Comparison of ENCODE assay signal across 16 cellular contexts in the genomic region with DNA sequence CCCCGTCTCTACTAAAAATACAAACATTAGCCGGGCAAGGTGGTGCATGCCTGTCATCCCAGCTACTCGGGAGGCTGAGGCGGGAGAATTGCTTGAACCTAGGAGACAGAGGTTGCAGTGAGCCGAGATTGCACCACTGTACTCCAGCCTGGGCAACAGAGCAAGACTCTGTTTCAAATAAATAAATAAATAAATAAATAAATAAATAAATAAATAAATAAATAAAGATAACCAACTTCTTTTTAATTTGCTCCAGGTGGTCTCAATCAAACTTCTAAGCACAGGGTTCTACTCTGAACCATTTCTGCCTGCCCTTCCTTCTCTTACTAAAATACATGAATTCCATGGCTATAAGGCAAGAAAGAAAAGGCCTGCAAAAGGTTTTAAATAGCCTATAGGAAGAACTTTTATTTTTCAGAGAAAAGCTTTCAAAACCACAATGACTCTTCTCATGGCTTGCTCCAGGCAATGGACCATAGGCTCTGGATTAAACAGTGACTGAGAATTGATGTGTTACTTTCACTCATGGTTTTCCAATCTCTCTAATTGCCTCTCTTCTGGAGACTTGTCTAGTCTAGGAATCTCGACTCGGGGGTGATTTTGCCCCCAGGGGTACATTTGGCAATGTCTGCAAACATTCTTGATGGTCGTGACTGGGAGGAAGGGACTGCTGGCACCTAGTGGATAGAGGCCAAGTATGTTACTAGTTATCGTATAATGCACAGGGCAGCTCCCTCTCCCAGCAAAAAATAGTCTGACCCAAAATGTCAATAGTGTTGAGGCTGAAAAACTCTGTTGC. TPM values are rescaled to one million over a fixed set of nuclear protein-coding genes. Genes with fewer than 3 reads are reported as not detected.
DNase-seq lines count a peak whose midpoint lies in the region; ATAC-seq and TF ChIP-seq lines count a peak whose summit lies in the region.
"Had no signal": no experiment of that assay in that cellular context is flagged by ENCODE, and none has a peak within 500 bp of the region (broad histone marks: within the 10 kb centered on the region; RNA-seq: fewer than 3 reads in every experiment).

No MANE protein-coding gene starts in this region.

- H2AK9ac ChIP-seq in IMR-90 (replicated peaks; ENCODE audit: low read depth, low read length, poor library complexity): no peak overlapping the region

- no peak overlapping the region for H2BK20ac ChIP-seq in IMR-90 (ENCODE audit: low read depth, low read length)

- no peak for ATAC-seq in IMR-90 (ENCODE audit: low read depth)
- no peak for ATAC-seq in HG03457 (IDR thresholded peaks at IDR 0.05; ENCODE audit: unreplicated experiment)
- no peak for ATAC-seq in Right ventricle myocardium superior (ENCODE audit: poor library complexity)

- WGBS in IMR-90 (ENCODE audit: extremely low coverage in 2 of 2, insufficient read length in 1 of 2), 2 experiments: no CpG with 5 or more reads among the region's 9 CpGs
- WGBS in trophoblast cell (ENCODE audit: extremely low coverage, insufficient coverage, insufficient read length): no CpG with 5 or more reads among the region's 9 CpGs

- CTCF ChIA-PET in IMR-90 (lab: Yijun Ruan, JAX): interaction anchor here (0.6 to 1.4 kb wide), 2 partner anchors 136 to 166 kb away, joined by 3 to 4 read pairs; no protein-coding TSS in a partner anchor

- H3K9me3 ChIP-seq in IMR-90 (ENCODE audit: control insufficient read depth, insufficient read depth, low read length) (no peaks in the 10 kb centered on the region), trophoblast cell (ENCODE audit: insufficient read depth, low read depth, low read length) (no peaks in the 10 kb centered on the region)
- H3K9me3 ChIP-seq: BLaER1 treated with 17β-estradiol and CSF1 and Interleukin-3, amounts not matched to agents 10 nM and 100 nM; HAP-1 had no signal

- no peaks in the 10 kb centered on the region for H4K20me1 ChIP-seq in IMR-90 (ENCODE audit: insufficient read depth, low read length)
- H4K20me1 ChIP-seq: BLaER1 treated with 17β-estradiol and CSF1 and Interleukin-3, amounts not matched to agents 10 nM and 100 nM had no signal

- in situ Hi-C loops in IMR-90 (cut with MboI; ENCODE audit: low sequenced_read_pairs): no loop called here

- H3K79me2 ChIP-seq in trophoblast cell (ENCODE audit: control insufficient read depth, insufficient read depth, low read length, poor library complexity): no peaks in the 10 kb centered on the region

- H3K4me2 ChIP-seq in IMR-90 (ENCODE audit: low read depth, low read length) (no peak overlapping the region), trophoblast cell (ENCODE audit: low read length) (no peak overlapping the region)
- H3K4me2 ChIP-seq: BLaER1 treated with 17β-estradiol and CSF1 and Interleukin-3, amounts not matched to agents 10 nM and 100 nM had no signal

- H3K27me3 ChIP-seq in IMR-90 (ENCODE audit: control insufficient read depth, insufficient read depth, low read length): no peaks in the 10 kb centered on the region
- H3K27me3 ChIP-seq in trophoblast cell (ENCODE audit: insufficient read depth, low read length): no peaks in the 10 kb centered on the region
- H3K27me3 ChIP-seq: BLaER1 treated with 17β-estradiol and CSF1 and Interleukin-3, amounts not matched to agents 10 nM and 100 nM had no signal

- no peak overlapping the region for H2BK12ac ChIP-seq in trophoblast cell (ENCODE audit: low read length)

- TF ChIP-seq POLR2A in IMR-90 (IDR thresholded peaks at IDR 0.05; ENCODE audit: low read depth, low read length): no peak

- peak; percentile 64 for DNase-seq in EH (ENCODE audit: low read depth)
- DNase-seq in IMR-90: no peak
- DNase-seq in epidermal melanocyte (ENCODE audit: insufficient read length, low spot score): peak; percentile 59
- DNase-seq in trophoblast cell: peak in 1 of 2 donors; percentile 18
- DNase-seq in type B pancreatic cell (ENCODE audit: extremely low spot score, unreplicated experiment): no peak
- DNase-seq in Right ventricle myocardium superior: no peak
- DNase-seq: 8988T; ACHN; CD4-positive, CD25-positive, alpha-beta regulatory T cell; DMS53; HFFc6 had no signal

- no peak overlapping the region for H2AK5ac ChIP-seq in IMR-90 (ENCODE audit: low read depth, low read length)
- H2AK5ac ChIP-seq in trophoblast cell (ENCODE audit: low read length): no peak overlapping the region

- no TSS peak for BruUV-seq in IMR-90 (replicated peaks; lab: Mats Ljungman, UMichigan)

- H3K36me3 ChIP-seq in IMR-90 (ENCODE audit: control insufficient read depth, insufficient read depth, low read length): no peaks in the 10 kb centered on the region
- no peaks in the 10 kb centered on the region for H3K36me3 ChIP-seq in trophoblast cell (ENCODE audit: control insufficient read depth in 1 of 2, insufficient read depth in 2 of 2, low read length in 2 of 2)
- H3K36me3 ChIP-seq: BLaER1 treated with 17β-estradiol and CSF1 and Interleukin-3, amounts not matched to agents 10 nM and 100 nM; HAP-1 had no signal

- H2BK5ac ChIP-seq in IMR-90 (ENCODE audit: low read depth, low read length, poor library complexity, severe bottlenecking) (no peak overlapping the region), trophoblast cell (ENCODE audit: low read depth, low read length, poor library complexity) (no peak overlapping the region)

- intact Hi-C loops in IMR-90 (cut with micrococcal nuclease): no loop called here
- intact Hi-C loops in Right ventricle myocardium superior (cut with DNase I): no loop called here

- no peaks in the 10 kb centered on the region for H3K9me3 Mint-ChIP-seq in type B pancreatic cell
- H3K9me3 Mint-ChIP-seq: CD4-positive, CD25-positive, alpha-beta regulatory T cell; HFFc6 had no signal

- no peak overlapping the region for H3K56ac ChIP-seq in IMR-90 (ENCODE audit: extremely low read depth, insufficient read depth, low read length)

- no peak overlapping the region for H2BK120ac ChIP-seq in IMR-90 (ENCODE audit: low read depth, low read length)
- H2BK120ac ChIP-seq in trophoblast cell (ENCODE audit: insufficient read depth, low read length, poor library complexity): peak overlapping the region; percentile 80

- H3K4me1 Mint-ChIP-seq in type B pancreatic cell (ENCODE audit: unreplicated experiment): peaks cover 5% of the 10 kb centered on the region
- H3K4me1 Mint-ChIP-seq: CD4-positive, CD25-positive, alpha-beta regulatory T cell had no signal

- dilution Hi-C loops in IMR-90 (cut with HindIII; ENCODE audit: low sequenced_read_pairs, unreplicated experiment): no loop called here

- no peak for TF ChIP-seq RAD21 in IMR-90 (IDR thresholded peaks at IDR 0.05; ENCODE audit: low read length)

- H3K4ac ChIP-seq in IMR-90 (ENCODE audit: low read depth, low read length) (no peak overlapping the region), trophoblast cell (ENCODE audit: low read depth, low read length) (no peak overlapping the region)

- H3K14ac ChIP-seq in IMR-90 (replicated peaks; ENCODE audit: low read depth, low read length) (no peak overlapping the region), trophoblast cell (ENCODE audit: low read length) (no peak overlapping the region)

- no peak overlapping the region for H4K12ac ChIP-seq in trophoblast cell (ENCODE audit: low read depth, low read length)

- H3K4me3 ChIP-seq in IMR-90 (ENCODE audit: insufficient read depth, low read depth, low read length): no peak overlapping the region
- no peak overlapping the region for H3K4me3 ChIP-seq in trophoblast cell (ENCODE audit: low read depth, low read length)
- H3K4me3 ChIP-seq: BLaER1 treated with 17β-estradiol and CSF1 and Interleukin-3, amounts not matched to agents 10 nM and 100 nM; HAP-1 had no signal

- H4K5ac ChIP-seq in IMR-90 (ENCODE audit: low read depth, low read length): 0 out of 2 replicates have a peak overlapping the region, but pooled peaks have one; percentile 6

- peaks cover 6% of the 10 kb centered on the region for H3K27me3 Mint-ChIP-seq in type B pancreatic cell

- no peak overlapping the region for H3K27ac Mint-ChIP-seq in type B pancreatic cell
- H3K27ac Mint-ChIP-seq: CD4-positive, CD25-positive, alpha-beta regulatory T cell; HFFc6 had no signal

- peaks cover 16% of the 10 kb centered on the region for H3K4me1 ChIP-seq in IMR-90 (ENCODE audit: control insufficient read depth, insufficient read depth, low read length)
- peaks cover 0 to 9% of the 10 kb centered on the region in 2 experiments for H3K4me1 ChIP-seq in trophoblast cell (ENCODE audit: control insufficient read depth in 1 of 2, insufficient read depth in 2 of 2, low read length in 2 of 2)
- H3K4me1 ChIP-seq: BLaER1 treated with 17β-estradiol and CSF1 and Interleukin-3, amounts not matched to agents 10 nM and 100 nM; HAP-1 had no signal

- H3K18ac ChIP-seq in IMR-90 (ENCODE audit: low read depth, low read length): no peak overlapping the region; the same call in 1 of the 2 replicates
- H3K18ac ChIP-seq in trophoblast cell (ENCODE audit: low read length): no peak overlapping the region

- no peaks in the 10 kb centered on the region for H3K9me1 ChIP-seq in IMR-90 (ENCODE audit: insufficient read depth, low read length)

- H4K8ac ChIP-seq in IMR-90 (ENCODE audit: low read depth in 2 of 2, low read length in 2 of 2) (no peak overlapping the region), trophoblast cell (ENCODE audit: low read depth, low read length) (peak overlapping the region; percentile 28)

- H3K36me3 Mint-ChIP-seq in type B pancreatic cell: peaks cover 5% of the 10 kb centered on the region
- H3K36me3 Mint-ChIP-seq: CD4-positive, CD25-positive, alpha-beta regulatory T cell had no signal

- POLR2A ChIA-PET in IMR-90 (lab: Charles Lee; ENCODE audit: unreplicated experiment): no interaction called here

- no peak overlapping the region for H3K27ac ChIP-seq in IMR-90 (ENCODE audit: insufficient read depth, low read length)
- no peak overlapping the region for H3K27ac ChIP-seq in trophoblast cell (ENCODE audit: low read depth, low read length)
- H3K27ac ChIP-seq: BLaER1 treated with 17β-estradiol and CSF1 and Interleukin-3, amounts not matched to agents 10 nM and 100 nM; HL-60 had no signal

- H3K23ac ChIP-seq in IMR-90 (ENCODE audit: low read depth, low read length) (no peak overlapping the region), trophoblast cell (ENCODE audit: low read length) (no peak overlapping the region)

- no peak overlapping the region for H3K4me3 Mint-ChIP-seq in type B pancreatic cell
- H3K4me3 Mint-ChIP-seq: CD4-positive, CD25-positive, alpha-beta regulatory T cell; HFFc6 had no signal

- TF ChIP-seq CTCF in IMR-90 (conservative IDR thresholded peaks at IDR 0.05; ENCODE audit: low read depth, low read length): no peak
- TF ChIP-seq CTCF in type B pancreatic cell (conservative IDR thresholded peaks at IDR 0.05): no peak

- no peak overlapping the region for H2BK15ac ChIP-seq in IMR-90 (ENCODE audit: low read depth, low read length)

- H3K79me1 ChIP-seq in IMR-90 (ENCODE audit: low read depth in 1 of 2, low read length in 2 of 2): no peaks in the 10 kb centered on the region
- peaks cover 6% of the 10 kb centered on the region for H3K79me1 ChIP-seq in trophoblast cell (ENCODE audit: low read length)

- H4K91ac ChIP-seq in IMR-90 (ENCODE audit: insufficient read depth, low read depth, low read length) (no peak overlapping the region; the same call in 1 of the 2 replicates), trophoblast cell (ENCODE audit: low read depth, low read length) (peak overlapping the region; percentile 78)

- H3K9ac ChIP-seq in IMR-90 (ENCODE audit: low read depth, low read length): no peak overlapping the region
- no peak overlapping the region for H3K9ac ChIP-seq in trophoblast cell (ENCODE audit: low read length)
- H3K9ac ChIP-seq: BLaER1 treated with 17β-estradiol and CSF1 and Interleukin-3, amounts not matched to agents 10 nM and 100 nM had no signal

- H2AFZ ChIP-seq in IMR-90 (replicated peaks; ENCODE audit: low read length, poor library complexity): no peak overlapping the region
- no peak overlapping the region for H2AFZ ChIP-seq in trophoblast cell (ENCODE audit: insufficient read depth, low read length, poor library complexity)

RNA-seq across cellular contexts. Expression of a gene that starts 14.4 kb away (rescaled TPM):
- total RNA-seq in IMR-90 (2012; rRNA removed): under 0.01 and 0.28 TPM in 2 replicates
- 0.12 and 0.19 TPM in 2 replicates for polyA plus RNA-seq in IMR-90 (2012; rRNA removed)
- polyA plus RNA-seq in IMR-90 (2012; cell fraction: cytosol; rRNA removed): 0.19 TPM in 1 of 2 replicates, not detected in the other
- polyA plus RNA-seq in IMR-90 (2012; cell fraction: nucleus; rRNA removed; ENCODE audit: low replicate concordance): 0.16 TPM in 1 of 2 replicates, not detected in the other
- 8.9 and 10.7 TPM in 2 replicates for polyA plus RNA-seq in trophoblast cell (2013)
- total RNA-seq in type B pancreatic cell (ENCODE audit: low replicate concordance): 8.4 and 16.1 TPM in 2 replicates
- total RNA-seq in Right ventricle myocardium superior: 8.3 TPM
- total RNA-seq: CD4-positive, CD25-positive, alpha-beta regulatory T cell; H1 had no signal
- polyA plus RNA-seq: CD4-positive, CD25-positive, alpha-beta regulatory T cell; H1 had no signal

Comparison
In these comparisons a context has a peak if more than half of its experiments do, and no peak if none do; other contexts are left out.
1. DNase-seq: peak in EH (single experiment) and epidermal melanocyte (single experiment); none in IMR-90 (single experiment), type B pancreatic cell (single experiment) and Right ventricle myocardium superior (single experiment).